In the genomic region with DNA sequence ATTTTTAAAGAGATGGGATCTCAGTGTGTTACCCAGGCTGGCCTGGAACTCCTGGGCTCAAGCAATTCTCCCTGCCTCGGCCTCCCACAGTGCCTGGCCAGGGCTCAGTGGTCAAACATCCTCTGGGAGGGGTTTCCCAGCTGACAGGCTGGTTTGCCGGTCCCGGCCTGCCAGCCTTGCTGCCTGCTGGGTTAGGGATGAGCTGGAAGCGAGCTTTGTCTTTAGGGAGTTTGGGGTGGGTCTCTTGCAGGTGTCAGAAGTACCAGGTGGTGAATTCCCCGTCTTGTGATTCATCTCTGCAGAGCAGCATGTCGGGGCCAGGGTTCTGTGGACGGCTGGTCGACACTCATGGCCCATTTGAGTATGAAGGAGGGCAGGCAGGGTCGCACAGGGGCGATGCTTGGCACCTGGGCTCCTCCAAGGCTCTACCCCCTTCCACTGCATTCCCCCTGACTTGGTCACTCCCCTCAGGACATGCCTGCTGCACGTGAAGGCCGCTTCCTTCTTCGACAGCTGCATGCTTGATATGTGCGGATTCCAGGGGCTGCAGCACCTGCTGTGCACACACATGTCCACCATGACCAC, we compare ENCODE assay signal across 2 cellular contexts.
A peak's percentile ranks its signal among the peaks of the same experiment; 100 is the strongest.
TF ChIP-seq lines count a peak whose summit lies in the region.

No MANE protein-coding gene starts in this region.

TF ChIP-seq in GM23338, 12 proteins besides CTCF, POLR2A, EP300 and RAD21 (continues in another document):
- TF ChIP-seq ZNF331 (CRISPR knock-in tag; IDR thresholded peaks at IDR 0.05; ENCODE audit: low read depth) (no peak), ETS1 (IDR thresholded peaks at IDR 0.05) (no peak), CREB1 (CRISPR knock-in tag; IDR thresholded peaks at IDR 0.05; ENCODE audit: low read depth) (no peak), EZH2 (IDR thresholded peaks at IDR 0.05; ENCODE audit: low read depth, unreplicated experiment) (no peak), NANOG (IDR thresholded peaks at IDR 0.05; ENCODE audit: borderline replicate concordance) (no peak), STAT1 (IDR thresholded peaks at IDR 0.05; ENCODE audit: unreplicated experiment) (no peak), JUNB (IDR thresholded peaks at IDR 0.05; ENCODE audit: unreplicated experiment) (no peak), EZH2phosphoT487 (IDR thresholded peaks at IDR 0.05; ENCODE audit: unreplicated experiment) (no peak)
- TF ChIP-seq, protein P1, sequence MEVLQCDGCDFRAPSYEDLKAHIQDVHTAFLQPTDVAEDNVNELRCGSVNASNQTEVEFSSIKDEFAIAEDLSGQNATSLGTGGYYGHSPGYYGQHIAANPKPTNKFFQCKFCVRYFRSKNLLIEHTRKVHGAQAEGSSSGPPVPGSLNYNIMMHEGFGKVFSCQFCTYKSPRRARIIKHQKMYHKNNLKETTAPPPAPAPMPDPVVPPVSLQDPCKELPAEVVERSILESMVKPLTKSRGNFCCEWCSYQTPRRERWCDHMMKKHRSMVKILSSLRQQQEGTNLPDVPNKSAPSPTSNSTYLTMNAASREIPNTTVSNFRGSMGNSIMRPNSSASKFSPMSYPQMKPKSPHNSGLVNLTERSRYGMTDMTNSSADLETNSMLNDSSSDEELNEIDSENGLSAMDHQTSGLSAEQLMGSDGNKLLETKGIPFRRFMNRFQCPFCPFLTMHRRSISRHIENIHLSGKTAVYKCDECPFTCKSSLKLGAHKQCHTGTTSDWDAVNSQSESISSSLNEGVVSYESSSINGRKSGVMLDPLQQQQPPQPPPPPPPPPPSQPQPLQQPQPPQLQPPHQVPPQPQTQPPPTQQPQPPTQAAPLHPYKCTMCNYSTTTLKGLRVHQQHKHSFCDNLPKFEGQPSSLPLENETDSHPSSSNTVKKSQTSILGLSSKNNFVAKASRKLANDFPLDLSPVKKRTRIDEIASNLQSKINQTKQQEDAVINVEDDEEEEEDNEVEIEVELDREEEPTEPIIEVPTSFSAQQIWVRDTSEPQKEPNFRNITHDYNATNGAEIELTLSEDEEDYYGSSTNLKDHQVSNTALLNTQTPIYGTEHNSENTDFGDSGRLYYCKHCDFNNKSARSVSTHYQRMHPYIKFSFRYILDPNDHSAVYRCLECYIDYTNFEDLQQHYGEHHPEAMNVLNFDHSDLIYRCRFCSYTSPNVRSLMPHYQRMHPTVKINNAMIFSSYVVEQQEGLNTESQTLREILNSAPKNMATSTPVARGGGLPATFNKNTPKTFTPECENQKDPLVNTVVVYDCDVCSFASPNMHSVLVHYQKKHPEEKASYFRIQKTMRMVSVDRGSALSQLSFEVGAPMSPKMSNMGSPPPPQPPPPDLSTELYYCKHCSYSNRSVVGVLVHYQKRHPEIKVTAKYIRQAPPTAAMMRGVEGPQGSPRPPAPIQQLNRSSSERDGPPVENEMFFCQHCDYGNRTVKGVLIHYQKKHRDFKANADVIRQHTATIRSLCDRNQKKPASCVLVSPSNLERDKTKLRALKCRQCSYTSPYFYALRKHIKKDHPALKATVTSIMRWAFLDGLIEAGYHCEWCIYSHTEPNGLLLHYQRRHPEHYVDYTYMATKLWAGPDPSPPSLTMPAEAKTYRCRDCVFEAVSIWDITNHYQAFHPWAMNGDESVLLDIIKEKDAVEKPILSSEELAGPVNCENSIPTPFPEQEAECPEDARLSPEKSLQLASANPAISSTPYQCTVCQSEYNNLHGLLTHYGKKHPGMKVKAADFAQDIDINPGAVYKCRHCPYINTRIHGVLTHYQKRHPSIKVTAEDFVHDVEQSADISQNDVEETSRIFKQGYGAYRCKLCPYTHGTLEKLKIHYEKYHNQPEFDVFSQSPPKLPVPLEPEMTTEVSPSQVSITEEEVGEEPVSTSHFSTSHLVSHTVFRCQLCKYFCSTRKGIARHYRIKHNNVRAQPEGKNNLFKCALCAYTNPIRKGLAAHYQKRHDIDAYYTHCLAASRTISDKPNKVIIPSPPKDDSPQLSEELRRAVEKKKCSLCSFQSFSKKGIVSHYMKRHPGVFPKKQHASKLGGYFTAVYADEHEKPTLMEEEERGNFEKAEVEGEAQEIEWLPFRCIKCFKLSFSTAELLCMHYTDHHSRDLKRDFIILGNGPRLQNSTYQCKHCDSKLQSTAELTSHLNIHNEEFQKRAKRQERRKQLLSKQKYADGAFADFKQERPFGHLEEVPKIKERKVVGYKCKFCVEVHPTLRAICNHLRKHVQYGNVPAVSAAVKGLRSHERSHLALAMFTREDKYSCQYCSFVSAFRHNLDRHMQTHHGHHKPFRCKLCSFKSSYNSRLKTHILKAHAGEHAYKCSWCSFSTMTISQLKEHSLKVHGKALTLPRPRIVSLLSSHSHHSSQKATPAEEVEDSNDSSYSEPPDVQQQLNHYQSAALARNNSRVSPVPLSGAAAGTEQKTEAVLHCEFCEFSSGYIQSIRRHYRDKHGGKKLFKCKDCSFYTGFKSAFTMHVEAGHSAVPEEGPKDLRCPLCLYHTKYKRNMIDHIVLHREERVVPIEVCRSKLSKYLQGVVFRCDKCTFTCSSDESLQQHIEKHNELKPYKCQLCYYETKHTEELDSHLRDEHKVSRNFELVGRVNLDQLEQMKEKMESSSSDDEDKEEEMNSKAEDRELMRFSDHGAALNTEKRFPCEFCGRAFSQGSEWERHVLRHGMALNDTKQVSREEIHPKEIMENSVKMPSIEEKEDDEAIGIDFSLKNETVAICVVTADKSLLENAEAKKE (CRISPR knock-in tag; IDR thresholded peaks at IDR 0.05): no peak

TF ChIP-seq in K562, 482 proteins besides CTCF, POLR2A, EP300 and RAD21:
- TF ChIP-seq ARID2 (IDR thresholded peaks at IDR 0.05) (no peak), TAF1 (IDR thresholded peaks at IDR 0.05; ENCODE audit: control insufficient read depth, extremely low read depth, insufficient read depth, low read length, severe bottlenecking) (no peak), SIN3B (IDR thresholded peaks at IDR 0.05; ENCODE audit: low read depth) (no peak), BHLHE40 (IDR thresholded peaks at IDR 0.05; ENCODE audit: low read length) (0 out of 2 replicates have a peak, but pooled peaks have one; percentile 15)
